15 cellular contexts compared by ENCODE assay signal in the genomic region with DNA sequence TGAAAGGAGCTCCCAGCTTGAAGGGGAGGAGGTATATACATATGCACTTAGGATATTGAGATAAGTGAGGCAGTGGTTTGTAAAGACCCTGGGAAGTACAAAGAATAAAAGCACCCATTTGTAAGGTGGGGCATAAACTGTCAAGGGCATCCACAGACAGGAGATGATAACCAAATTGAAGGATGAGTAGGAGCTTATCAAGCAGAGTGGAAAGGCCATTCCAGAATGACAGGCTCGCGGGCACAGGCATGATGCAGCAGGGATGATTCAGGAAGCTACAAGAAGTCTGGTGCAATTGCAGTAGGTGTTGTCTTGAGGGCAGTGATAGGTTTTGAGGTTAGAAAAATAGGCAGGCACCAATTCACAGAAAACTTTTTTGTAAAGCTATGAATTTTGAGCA.
DNase-seq lines count a peak whose midpoint lies in the region; ATAC-seq and TF ChIP-seq lines count a peak whose summit lies in the region.
"Had no signal": no experiment of that assay in that cellular context is flagged by ENCODE, and none has a peak within 500 bp of the region (broad histone marks: within the 10 kb centered on the region; RNA-seq: fewer than 3 reads in every experiment).

No MANE protein-coding gene starts in this region.

- ATAC-seq in SK-N-SH treated with all-trans-retinoic acid at 6 μM for 48 hours = no peak
- ATAC-seq: HCT116 had no signal

- H3K9me3 ChIP-seq in SK-N-SH (no peaks in the 10 kb centered on the region), osteoblast (ENCODE audit: low read depth, low read length) (no peaks in the 10 kb centered on the region)
- H3K9me3 ChIP-seq: BLaER1 treated with 17β-estradiol and CSF1 and Interleukin-3, amounts not matched to agents 10 nM and 100 nM had no signal

- no peaks in the 10 kb centered on the region for H3K27me3 ChIP-seq in SK-N-SH (ENCODE audit: insufficient read depth)
- H3K27me3 ChIP-seq in osteoblast (ENCODE audit: insufficient read depth, low read length) = no peaks in the 10 kb centered on the region
- H3K27me3 ChIP-seq: BLaER1 treated with 17β-estradiol and CSF1 and Interleukin-3, amounts not matched to agents 10 nM and 100 nM had no signal

- no peak overlapping the region for H3K27ac ChIP-seq in SK-N-SH (ENCODE audit: low read depth in 2 of 2, low read length in 1 of 2)
- no peak overlapping the region for H3K27ac ChIP-seq in osteoblast (ENCODE audit: low read depth, low read length)
- H3K27ac ChIP-seq: BLaER1 treated with 17β-estradiol and CSF1 and Interleukin-3, amounts not matched to agents 10 nM and 100 nM had no signal

- DNase-seq in SK-N-SH = no peak
- peak; percentile 53 for DNase-seq in NCI-H69 (lab: John Stamatoyannopoulos, UW)
- peak; percentile 20 for DNase-seq in epithelial cell of esophagus (ENCODE audit: low read depth)
- DNase-seq in osteoblast (ENCODE audit: insufficient read length, low spot score, missing footprints) = peak; percentile 17
- DNase-seq in stimulated activated naive CD4-positive, alpha-beta T cell treated with Interleukin-2 at 50 U/mL for 16 hours (lab: John Stamatoyannopoulos, UW) = no peak
- no peak for DNase-seq in SKM-1 (lab: John Stamatoyannopoulos, UW; ENCODE audit: unreplicated experiment)
- DNase-seq in kidney glomerular epithelial cell (lab: John Stamatoyannopoulos, UW) = no peak
- DNase-seq: 8988T; AML-193; CD4-positive, CD25-positive, alpha-beta regulatory T cell; DMS53; GF-D8 had no signal

- H3F3A ChIP-seq in SK-N-SH (replicated peaks; ENCODE audit: insufficient read depth) = no peaks in the 10 kb centered on the region

- TF ChIP-seq CTCF in SK-N-SH (IDR thresholded peaks at IDR 0.05) (no peak), epithelial cell of esophagus (IDR thresholded peaks at IDR 0.05; ENCODE audit: insufficient read depth, low read depth, low read length, missing control alignments) (no peak), osteoblast (IDR thresholded peaks at IDR 0.05; ENCODE audit: extremely low read depth, low read depth, low read length) (no peak)

- no peaks in the 10 kb centered on the region for H3K9me2 ChIP-seq in SK-N-SH

- H3K4me3 ChIP-seq in SK-N-SH (ENCODE audit: low read depth in 2 of 2, low read length in 1 of 2) (no peak overlapping the region), epithelial cell of esophagus (ENCODE audit: low read length) (no peak overlapping the region), osteoblast (ENCODE audit: insufficient read depth, low read length) (no peak overlapping the region)
- H3K4me3 ChIP-seq: BLaER1 treated with 17β-estradiol and CSF1 and Interleukin-3, amounts not matched to agents 10 nM and 100 nM had no signal

- H2AFZ ChIP-seq in SK-N-SH (ENCODE audit: low read depth) (no peak overlapping the region), osteoblast (ENCODE audit: low read length) (no peak overlapping the region)

- H3K9ac ChIP-seq in SK-N-SH = no peak overlapping the region
- H3K9ac ChIP-seq: BLaER1 treated with 17β-estradiol and CSF1 and Interleukin-3, amounts not matched to agents 10 nM and 100 nM had no signal

- no peaks in the 10 kb centered on the region for H3K36me3 ChIP-seq in SK-N-SH (replicated peaks in 1 of 2; ENCODE audit: control insufficient read depth in 1 of 2, insufficient read depth in 2 of 2, low read length in 1 of 2)
- no peaks in the 10 kb centered on the region for H3K36me3 ChIP-seq in osteoblast (ENCODE audit: insufficient read depth, low read length)
- H3K36me3 ChIP-seq: BLaER1 treated with 17β-estradiol and CSF1 and Interleukin-3, amounts not matched to agents 10 nM and 100 nM had no signal

- H4K20me1 ChIP-seq in SK-N-SH (ENCODE audit: insufficient read depth) (no peaks in the 10 kb centered on the region), osteoblast (ENCODE audit: insufficient read depth, low read length) (no peaks in the 10 kb centered on the region)
- H4K20me1 ChIP-seq: BLaER1 treated with 17β-estradiol and CSF1 and Interleukin-3, amounts not matched to agents 10 nM and 100 nM had no signal

- no peaks in the 10 kb centered on the region for H3K4me1 ChIP-seq in SK-N-SH (ENCODE audit: control insufficient read depth in 1 of 2, insufficient read depth in 2 of 2, low read depth in 1 of 2, low read length in 1 of 2)
- no peaks in the 10 kb centered on the region for H3K4me1 ChIP-seq in osteoblast (ENCODE audit: insufficient read depth, low read length)
- H3K4me1 ChIP-seq: BLaER1 treated with 17β-estradiol and CSF1 and Interleukin-3, amounts not matched to agents 10 nM and 100 nM had no signal

- CTCF ChIA-PET in SK-N-SH (lab: Yijun Ruan, JAX) = interaction anchor here (1.2 kb wide), 1 partner anchor 14 kb away, joined by 3 read pairs; no protein-coding TSS in a partner anchor

- TF ChIP-seq EP300 in SK-N-SH (IDR thresholded peaks at IDR 0.05; ENCODE audit: borderline replicate concordance in 1 of 2, low read depth in 1 of 2, low read length in 1 of 2) = no peak

- POLR2A ChIA-PET in SK-N-SH (lab: Yijun Ruan, JAX) = no interaction called here

- H3K4me2 ChIP-seq in SK-N-SH (no peak overlapping the region), osteoblast (ENCODE audit: insufficient read depth, low read length) (no peak overlapping the region)
- H3K4me2 ChIP-seq: BLaER1 treated with 17β-estradiol and CSF1 and Interleukin-3, amounts not matched to agents 10 nM and 100 nM had no signal

- H3K79me2 ChIP-seq in SK-N-SH (ENCODE audit: insufficient read depth) (no peaks in the 10 kb centered on the region), osteoblast (ENCODE audit: insufficient read depth, low read length) (no peaks in the 10 kb centered on the region)

- WGBS in SK-N-SH (ENCODE audit: low lambda C conversion rate) = 78% methylated on average over 2 of the region's 2 CpGs

- TF ChIP-seq RAD21 in SK-N-SH (IDR thresholded peaks at IDR 0.05; ENCODE audit: low read length) = no peak

TF ChIP-seq in SK-N-SH treated with all-trans-retinoic acid at 6 μM for 48 hours, 23 proteins besides CTCF, POLR2A, EP300 and RAD21:
- no peak for TF ChIP-seq ESRRG (CRISPR knock-in tag; IDR thresholded peaks at IDR 0.05)
- TF ChIP-seq ZFP3 (CRISPR knock-in tag; IDR thresholded peaks at IDR 0.05) = peak; percentile 90

TF ChIP-seq in SK-N-SH, 30 proteins besides CTCF, POLR2A, EP300 and RAD21:
- TF ChIP-seq RXRA (IDR thresholded peaks at IDR 0.05; ENCODE audit: borderline replicate concordance, low read depth) (no peak), RFX5 (IDR thresholded peaks at IDR 0.05; ENCODE audit: low read length) (no peak), FOXJ3 (CRISPR knock-in tag; IDR thresholded peaks at IDR 0.05) (no peak), CHD2 (IDR thresholded peaks at IDR 0.05; ENCODE audit: low read length, partially characterized antibody) (no peak), FOSL2 (IDR thresholded peaks at IDR 0.05; ENCODE audit: borderline replicate concordance, low read depth) (no peak), ELF1 (IDR thresholded peaks at IDR 0.05) (no peak), NFIC (IDR thresholded peaks at IDR 0.05; ENCODE audit: borderline replicate concordance) (no peak), POLR2AphosphoS5 (IDR thresholded peaks at IDR 0.05; ENCODE audit: low read depth, low read length) (no peak), FOXM1 (IDR thresholded peaks at IDR 0.05; ENCODE audit: low read depth) (no peak), GATA2 (CRISPR knock-in tag; IDR thresholded peaks at IDR 0.05) (no peak), SMC3 (IDR thresholded peaks at IDR 0.05; ENCODE audit: low read depth, low read length) (no peak), TEAD4 (IDR thresholded peaks at IDR 0.05; ENCODE audit: borderline replicate concordance, insufficient read depth) (no peak), JUND (IDR thresholded peaks at IDR 0.05) (no peak)
- TF ChIP-seq, protein P1, sequence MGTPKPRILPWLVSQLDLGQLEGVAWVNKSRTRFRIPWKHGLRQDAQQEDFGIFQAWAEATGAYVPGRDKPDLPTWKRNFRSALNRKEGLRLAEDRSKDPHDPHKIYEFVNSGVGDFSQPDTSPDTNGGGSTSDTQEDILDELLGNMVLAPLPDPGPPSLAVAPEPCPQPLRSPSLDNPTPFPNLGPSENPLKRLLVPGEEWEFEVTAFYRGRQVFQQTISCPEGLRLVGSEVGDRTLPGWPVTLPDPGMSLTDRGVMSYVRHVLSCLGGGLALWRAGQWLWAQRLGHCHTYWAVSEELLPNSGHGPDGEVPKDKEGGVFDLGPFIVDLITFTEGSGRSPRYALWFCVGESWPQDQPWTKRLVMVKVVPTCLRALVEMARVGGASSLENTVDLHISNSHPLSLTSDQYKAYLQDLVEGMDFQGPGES (IDR thresholded peaks at IDR 0.05; ENCODE audit: low read depth, low read length) = no peak
- TF ChIP-seq, protein P2, sequence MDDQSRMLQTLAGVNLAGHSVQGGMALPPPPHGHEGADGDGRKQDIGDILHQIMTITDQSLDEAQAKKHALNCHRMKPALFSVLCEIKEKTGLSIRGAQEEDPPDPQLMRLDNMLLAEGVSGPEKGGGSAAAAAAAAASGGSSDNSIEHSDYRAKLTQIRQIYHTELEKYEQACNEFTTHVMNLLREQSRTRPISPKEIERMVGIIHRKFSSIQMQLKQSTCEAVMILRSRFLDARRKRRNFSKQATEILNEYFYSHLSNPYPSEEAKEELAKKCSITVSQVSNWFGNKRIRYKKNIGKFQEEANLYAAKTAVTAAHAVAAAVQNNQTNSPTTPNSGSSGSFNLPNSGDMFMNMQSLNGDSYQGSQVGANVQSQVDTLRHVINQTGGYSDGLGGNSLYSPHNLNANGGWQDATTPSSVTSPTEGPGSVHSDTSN (IDR thresholded peaks at IDR 0.05) = no peak
- TF ChIP-seq, protein P3, sequence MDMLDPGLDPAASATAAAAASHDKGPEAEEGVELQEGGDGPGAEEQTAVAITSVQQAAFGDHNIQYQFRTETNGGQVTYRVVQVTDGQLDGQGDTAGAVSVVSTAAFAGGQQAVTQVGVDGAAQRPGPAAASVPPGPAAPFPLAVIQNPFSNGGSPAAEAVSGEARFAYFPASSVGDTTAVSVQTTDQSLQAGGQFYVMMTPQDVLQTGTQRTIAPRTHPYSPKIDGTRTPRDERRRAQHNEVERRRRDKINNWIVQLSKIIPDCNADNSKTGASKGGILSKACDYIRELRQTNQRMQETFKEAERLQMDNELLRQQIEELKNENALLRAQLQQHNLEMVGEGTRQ (IDR thresholded peaks at IDR 0.05; ENCODE audit: borderline replicate concordance, low read depth, low read length) = no peak

Comparison
In these comparisons a context has a peak if more than half of its experiments do, and no peak if none do; other contexts are left out.
1. DNase-seq: peak in NCI-H69 (single experiment), epithelial cell of esophagus (single experiment) and osteoblast (single experiment); none in SK-N-SH (single experiment), stimulated activated naive CD4-positive, alpha-beta T cell treated with Interleukin-2 at 50 U/mL for 16 hours (single experiment), SKM-1 (single experiment) and kidney glomerular epithelial cell (single experiment).